Comparison of ENCODE assay signal across 8 cellular contexts in the genomic region with DNA sequence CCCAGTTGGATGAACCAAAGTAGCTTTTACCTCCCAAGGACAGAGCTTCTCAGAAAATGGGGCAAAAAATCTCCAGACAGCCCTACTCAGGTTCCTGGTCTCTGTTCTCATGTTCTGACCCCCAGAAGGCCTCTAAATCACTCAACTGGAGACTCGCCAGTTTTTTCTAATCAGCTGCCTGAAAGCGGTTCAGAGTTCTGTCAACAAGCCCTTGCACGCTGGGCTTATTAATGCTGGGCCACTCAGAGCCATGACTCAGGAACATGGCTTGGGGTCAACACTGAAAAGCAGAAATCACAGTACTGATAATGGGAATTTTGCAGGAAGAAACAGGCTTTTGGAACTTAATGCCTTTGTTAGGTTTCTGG. TPM values are rescaled to one million over a fixed set of nuclear protein-coding genes. Genes with fewer than 3 reads are reported as not detected.
DNase-seq lines count a peak whose midpoint lies in the region; ATAC-seq and FAIRE-seq lines count a peak whose summit lies in the region.

No MANE protein-coding gene starts in this region.

- H3K27ac Mint-ChIP-seq in activated T-helper 1 cell treated with anti-CD3 and anti-CD28 coated beads, Interleukin-12 subunit alpha, Interleukin-12 subunit beta, Interleukin-2, Interleukin-4 antibody, amounts not matched to agents 30 ng/mL and 10 ng/mL and 1 ng/mL, durations not matched to agents 14 hours and 24 hours and 36 hours: no peak overlapping the region

- H3K9me3 Mint-ChIP-seq in activated T-helper 1 cell treated with anti-CD3 and anti-CD28 coated beads, Interleukin-12 subunit alpha, Interleukin-12 subunit beta, Interleukin-2, Interleukin-4 antibody, amounts not matched to agents 30 ng/mL and 10 ng/mL and 1 ng/mL, durations not matched to agents 14 hours and 24 hours and 36 hours: no peaks in the 10 kb centered on the region

- H3K27me3 Mint-ChIP-seq in activated T-helper 1 cell treated with anti-CD3 and anti-CD28 coated beads, Interleukin-12 subunit alpha, Interleukin-12 subunit beta, Interleukin-2, Interleukin-4 antibody, amounts not matched to agents 30 ng/mL and 10 ng/mL and 1 ng/mL, durations not matched to agents 14 hours and 24 hours and 36 hours (ENCODE audit: insufficient read depth): peaks cover 14% of the 10 kb centered on the region

- H3K9ac ChIP-seq in skeletal muscle tissue (ENCODE audit: low read depth in 1 of 3, low read length in 3 of 3): peak overlapping the region; percentile 1 to 58 (median 28)

- intact Hi-C loops in activated T-helper 1 cell treated with anti-CD3 and anti-CD28 coated beads, Interleukin-12 subunit alpha, Interleukin-12 subunit beta, Interleukin-2, Interleukin-4 antibody, amounts not matched to agents 30 ng/mL and 10 ng/mL and 1 ng/mL, durations not matched to agents 14 hours and 24 hours and 36 hours (cut with micrococcal nuclease): no loop called here

- H3K36me3 Mint-ChIP-seq in activated T-helper 1 cell treated with anti-CD3 and anti-CD28 coated beads, Interleukin-12 subunit alpha, Interleukin-12 subunit beta, Interleukin-2, Interleukin-4 antibody, amounts not matched to agents 30 ng/mL and 10 ng/mL and 1 ng/mL, durations not matched to agents 14 hours and 24 hours and 36 hours (ENCODE audit: low read depth): no peaks in the 10 kb centered on the region

- no peak overlapping the region for H3K4me3 Mint-ChIP-seq in activated T-helper 1 cell treated with anti-CD3 and anti-CD28 coated beads, Interleukin-12 subunit alpha, Interleukin-12 subunit beta, Interleukin-2, Interleukin-4 antibody, amounts not matched to agents 30 ng/mL and 10 ng/mL and 1 ng/mL, durations not matched to agents 14 hours and 24 hours and 36 hours

- no peak overlapping the region for H3K4me3 ChIP-seq in skeletal muscle tissue (ENCODE audit: low read length in 3 of 3)

- DNase-seq in RPMI7951 (ENCODE audit: low read depth) (peak; percentile 27), glomerular visceral epithelial cell (ENCODE audit: extremely low spot score) (peak; percentile 51), urothelium cell line (ENCODE audit: low spot score) (no peak)
- no peak for DNase-seq in activated T-helper 1 cell treated with anti-CD3 and anti-CD28 coated beads, Interleukin-12 subunit alpha, Interleukin-12 subunit beta, Interleukin-2, Interleukin-4 antibody, amounts not matched to agents 30 ng/mL and 10 ng/mL and 1 ng/mL, durations not matched to agents 14 hours and 24 hours and 36 hours (ENCODE audit: low spot score)

- no peak for FAIRE-seq in urothelium cell line (lab: Jason Lieb, UNC)

- H3K36me3 ChIP-seq in skeletal muscle tissue (ENCODE audit: control insufficient read depth in 3 of 3, insufficient read depth in 3 of 3, low read length in 3 of 3): peaks cover 18 to 23% (median 22%) of the 10 kb centered on the region in 3 donors

- no peaks in the 10 kb centered on the region for H3K4me1 Mint-ChIP-seq in activated T-helper 1 cell treated with anti-CD3 and anti-CD28 coated beads, Interleukin-12 subunit alpha, Interleukin-12 subunit beta, Interleukin-2, Interleukin-4 antibody, amounts not matched to agents 30 ng/mL and 10 ng/mL and 1 ng/mL, durations not matched to agents 14 hours and 24 hours and 36 hours (ENCODE audit: low read depth)

- ATAC-seq in HG02885 (IDR thresholded peaks at IDR 0.05; ENCODE audit: poor library complexity, unreplicated experiment) (peak; percentile 19), GM18907 (IDR thresholded peaks at IDR 0.05; ENCODE audit: unreplicated experiment) (no peak), HG02938 (IDR thresholded peaks at IDR 0.05; ENCODE audit: unreplicated experiment) (no peak)

- H3K9me3 ChIP-seq in skeletal muscle tissue (ENCODE audit: control insufficient read depth in 3 of 3, low read length in 3 of 3): no peaks in the 10 kb centered on the region

- H3K4me1 ChIP-seq in skeletal muscle tissue (ENCODE audit: control insufficient read depth in 3 of 3, insufficient read depth in 3 of 3, low read length in 3 of 3): peaks cover 18 to 23% (median 21%) of the 10 kb centered on the region in 3 donors

- peak overlapping the region; percentile 17 for H3K27ac ChIP-seq in skeletal muscle tissue (ENCODE audit: low read depth, low read length)

- no peaks in the 10 kb centered on the region for H3K27me3 ChIP-seq in skeletal muscle tissue (ENCODE audit: control insufficient read depth in 3 of 3, insufficient read depth in 3 of 3, low read length in 3 of 3)

RNA-seq across cellular contexts. Expression of a gene that starts 15.3 kb away (rescaled TPM):
- 8.2 and 10.7 TPM in 2 replicates for total RNA-seq in RPMI7951 (2014; rRNA removed; shearing (Covaris generic))
- 20.9 TPM for total RNA-seq in skeletal muscle tissue
- total RNA-seq in activated T-helper 1 cell treated with anti-CD3 and anti-CD28 coated beads, Interleukin-12 subunit alpha, Interleukin-12 subunit beta, Interleukin-2, Interleukin-4 antibody, amounts not matched to agents 30 ng/mL and 10 ng/mL and 1 ng/mL, durations not matched to agents 14 hours and 24 hours and 36 hours: 0.15 and 0.18 TPM in 2 replicates

Comparison
In these comparisons a context has a peak if more than half of its experiments do, and no peak if none do; other contexts are left out.
1. DNase-seq: peak in RPMI7951 (single experiment) and glomerular visceral epithelial cell (single experiment); none in activated T-helper 1 cell treated with anti-CD3 and anti-CD28 coated beads, Interleukin-12 subunit alpha, Interleukin-12 subunit beta, Interleukin-2, Interleukin-4 antibody, amounts not matched to agents 30 ng/mL and 10 ng/mL and 1 ng/mL, durations not matched to agents 14 hours and 24 hours and 36 hours (single experiment) and urothelium cell line (single experiment).